Comparison of ENCODE assay signal across 8 cellular contexts in genomic region chr11:93234602-93235207, GRCh38. TPM values are rescaled to one million over a fixed set of nuclear protein-coding genes. Genes with fewer than 3 reads are reported as not detected.
DNase-seq lines count a peak whose midpoint lies in the region; ATAC-seq and TF ChIP-seq lines count a peak whose summit lies in the region.

No MANE protein-coding gene starts in this region.

- TF ChIP-seq CTCF in GM12874 (IDR thresholded peaks at IDR 0.05; ENCODE audit: insufficient read depth, low read depth, low read length) (peak; percentile 87), uterus (IDR thresholded peaks at IDR 0.05) (peak; percentile 78 to 90 (median 81))

- no peak overlapping the region for H3K4me3 ChIP-seq in SJSA1
- no peak overlapping the region for H3K4me3 ChIP-seq in uterus

- H3K4me1 ChIP-seq in SJSA1 (replicated peaks) (no peaks in the 10 kb centered on the region), uterus (no peaks in the 10 kb centered on the region)

- H3K27me3 ChIP-seq in SJSA1 (replicated peaks) (no peaks in the 10 kb centered on the region), uterus (no peaks in the 10 kb centered on the region)

- TF ChIP-seq POLR2A in uterus (IDR thresholded peaks at IDR 0.05) = no peak

- no peaks in the 10 kb centered on the region for H3K9me3 ChIP-seq in SJSA1 (replicated peaks)
- H3K9me3 ChIP-seq in uterus = no peaks in the 10 kb centered on the region

- H3K27ac ChIP-seq in SJSA1 = no peak overlapping the region
- H3K27ac ChIP-seq in uterus = no peak overlapping the region

- DNase-seq in NAMALWA (ENCODE audit: low spot score) = peak; percentile 79
- peak; percentile 11 to 44 for DNase-seq in SJSA1 (ENCODE audit: low read depth in 1 of 2, low spot score in 2 of 2)
- DNase-seq in activated naive CD4-positive, alpha-beta T cell treated with anti-CD3 and anti-CD28 coated beads, Interleukin-2, amount 50 U/mL, for 16 hours = peak; percentile 65
- DNase-seq in Right ventricle myocardium inferior (ENCODE audit: missing footprints) = peak; percentile 69
- peak; percentile 85 for DNase-seq in posterior vena cava (ENCODE audit: low spot score)
- DNase-seq in uterus = peak; percentile 64 to 67

- H3K36me3 ChIP-seq in SJSA1 (no peaks in the 10 kb centered on the region), uterus (no peaks in the 10 kb centered on the region)

- intact Hi-C loops in Right ventricle myocardium inferior (cut with DNase I) = loop anchor here (1.0 to 10.0 kb wide), 3 partner anchors 250 to 418 kb away; partner anchors contain the start of gene SMCO4
- intact Hi-C loops in posterior vena cava (cut with DNase I) = loop anchor here (5.0 to 10.0 kb wide), 2 partner anchors 310 to 418 kb away; partner anchors contain the start of gene SMCO4 (in 1 of the 2)
- intact Hi-C loops in uterus (cut with DNase I; ENCODE audit: low total_unique reads) = loop anchor here (10.0 kb wide), 1 partner anchor 420 kb away; no protein-coding TSS in a partner anchor

- ATAC-seq in HG02610 (IDR thresholded peaks at IDR 0.05; ENCODE audit: unreplicated experiment) (peak; percentile 99), Right ventricle myocardium inferior (peak; percentile 95)

RNA-seq across cellular contexts. Expression of gene SLC36A4, which starts 36.9 kb away (rescaled TPM):
- total RNA-seq in SJSA1 (2014; rRNA removed; shearing (Covaris generic)) = 4.0 and 6.0 TPM in 2 replicates
- 8.0 TPM for total RNA-seq in Right ventricle myocardium inferior
- 10 to 100 TPM; 20.6 to 30.4 TPM for total RNA-seq in posterior vena cava
- 10 to 100 TPM; 24.5 to 49.4 (median 29.4) TPM for total RNA-seq in uterus

Comparison
In these comparisons a context has a peak if more than half of its experiments do, and no peak if none do; other contexts are left out.
1. DNase-seq: peak in every context shown above with its lines; median percentile 85 in posterior vena cava; 79 in NAMALWA; 69 in Right ventricle myocardium inferior; 66 in uterus; 65 in activated naive CD4-positive, alpha-beta T cell treated with anti-CD3 and anti-CD28 coated beads, Interleukin-2, amount 50 U/mL, for 16 hours; 28 in SJSA1.